3 cellular contexts compared by ENCODE assay signal in genomic region chr2:21346984-21347383, GRCh38.
A peak's percentile ranks its signal among the peaks of the same experiment; 100 is the strongest.
TF ChIP-seq lines count a peak whose summit lies in the region.

No MANE protein-coding gene starts in this region.

TF ChIP-seq in HepG2, 621 proteins besides CTCF, POLR2A, EP300 and RAD21 (continues in another document):
- TF ChIP-seq CEBPB (IDR thresholded peaks at IDR 0.05; ENCODE audit: borderline replicate concordance, low read depth, low read length) (peak; percentile 39; the same call in 1 of the 2 replicates), RNF219 (CRISPR knock-in tag; IDR thresholded peaks at IDR 0.05) (no peak), ATF7 (IDR thresholded peaks at IDR 0.05) (peak; percentile 61; the same call in 1 of the 2 replicates), ATF7 (CRISPR knock-in tag; IDR thresholded peaks at IDR 0.05) (no peak), ZNF556 (CRISPR knock-in tag; IDR thresholded peaks at IDR 0.05; ENCODE audit: borderline replicate concordance) (no peak), RARA (CRISPR knock-in tag; IDR thresholded peaks at IDR 0.05) (no peak), ZNF616 (CRISPR knock-in tag; IDR thresholded peaks at IDR 0.05; ENCODE audit: low read depth) (no peak), AKNA (CRISPR knock-in tag; IDR thresholded peaks at IDR 0.05; ENCODE audit: borderline replicate concordance) (no peak), ATF4 (CRISPR knock-in tag; IDR thresholded peaks at IDR 0.05) (peak in 1 of 2 experiments; percentile 18; a peak in 1 of 4 replicates), RFX3 (CRISPR knock-in tag; IDR thresholded peaks at IDR 0.05) (no peak)

TF ChIP-seq in IMR-90, 13 proteins besides CTCF, POLR2A, EP300 and RAD21:
- no peak for TF ChIP-seq RCOR1 (IDR thresholded peaks at IDR 0.05; ENCODE audit: insufficient replicate concordance, low read length)
- TF ChIP-seq CEBPB (IDR thresholded peaks at IDR 0.05; ENCODE audit: low read depth, low read length), result peak; percentile 46; the same call in 1 of the 2 replicates

TF ChIP-seq in K562, 482 proteins besides CTCF, POLR2A, EP300 and RAD21:
- TF ChIP-seq ATF4 (CRISPR knock-in tag; IDR thresholded peaks at IDR 0.05) (0 out of 2 replicates have a peak, but pooled peaks have one; percentile 46), ZSCAN32 (CRISPR knock-in tag; IDR thresholded peaks at IDR 0.05) (peak; percentile 77; the same call in 1 of the 2 replicates), VEZF1 (CRISPR knock-in tag; IDR thresholded peaks at IDR 0.05) (no peak), MLLT1 (IDR thresholded peaks at IDR 0.05) (no peak), CEBPG (CRISPR knock-in tag; IDR thresholded peaks at IDR 0.05) (no peak), CEBPG (tag; conservative IDR thresholded peaks at IDR 0.05 in 1 of 2, IDR thresholded peaks at IDR 0.05 in 1 of 2) (peak; percentile 17 to 42; a peak in 1 of 4 replicates), ATF3 (IDR thresholded peaks at IDR 0.05) (peak; percentile 25; the same call in 1 of the 2 replicates), ATF3 (CRISPR knock-in tag; conservative IDR thresholded peaks at IDR 0.05) (no peak)
